8 cellular contexts compared by ENCODE assay signal in genomic region chr4:102828497-102828808, GRCh38. TPM values are rescaled to one million over a fixed set of nuclear protein-coding genes. Genes with fewer than 3 reads are reported as not detected.
DNase-seq lines count a peak whose midpoint lies in the region; ATAC-seq, FAIRE-seq and TF ChIP-seq lines count a peak whose summit lies in the region.

No MANE protein-coding gene starts in this region.

- H3K9me2 ChIP-seq in Loucy (replicated peaks; ENCODE audit: low read depth, low read length), result no peaks in the 10 kb centered on the region

- H3K27ac ChIP-seq in H1 (ENCODE audit: low read depth, low read length), result peak overlapping the region; percentile 98
- H3K27ac ChIP-seq in naive thymus-derived CD4-positive, alpha-beta T cell (ENCODE audit: low read depth, low read length), result peak overlapping the region; percentile 94

- TF ChIP-seq CTCF in BE2C (IDR thresholded peaks at IDR 0.05; ENCODE audit: low read depth, low read length) (no peak; the same call in 1 of the 2 replicates), Loucy (conservative IDR thresholded peaks at IDR 0.05; ENCODE audit: low read length) (no peak), H1 (IDR thresholded peaks at IDR 0.05; ENCODE audit: control extremely low read depth in 1 of 3, insufficient read depth in 1 of 3, low read depth in 1 of 3, low read length in 3 of 3) (no peak)

- intact Hi-C loops in naive thymus-derived CD4-positive, alpha-beta T cell (cut with micrococcal nuclease), result loop anchor here (1.0 to 5.0 kb wide), 19 partner anchors 20 to 1806 kb away; partner anchors contain the start of genes CENPE (in 2 of the 2), SLC9B2 (in 2 of the 2), BDH2 (in 1 of the 2) and MANBA (in 1 of the 2)

- H3K9me3 Mint-ChIP-seq in naive thymus-derived CD4-positive, alpha-beta T cell, result peaks cover 0 to 12% (median 0%) of the 10 kb centered on the region in 11 donors

- H4K5ac ChIP-seq in H1 (ENCODE audit: insufficient read length, low read depth, low read length), result peak overlapping the region; percentile 85

- H3K9ac ChIP-seq in Loucy (ENCODE audit: low read depth, low read length, poor library complexity, severe bottlenecking) (peak overlapping the region; percentile 100), H1 (replicated peaks in 1 of 4; ENCODE audit: extremely low read depth in 1 of 4, low read depth in 3 of 4, low read length in 3 of 4) (peak overlapping the region; percentile 83 to 99 (median 96))

- peak overlapping the region; percentile 92 for H3K4me2 ChIP-seq in Loucy (ENCODE audit: low read depth, low read length, poor library complexity, severe bottlenecking)
- H3K4me2 ChIP-seq in H1 (ENCODE audit: insufficient read depth in 1 of 2, low read depth in 2 of 2, low read length in 2 of 2), result peak overlapping the region; percentile 80 to 84

- no peak; a peak in 1 of 3 replicates for TF ChIP-seq POLR2A in H1 (IDR thresholded peaks at IDR 0.05; ENCODE audit: control extremely low read depth in 1 of 2, low read depth in 2 of 2, low read length in 2 of 2)

- H4K91ac ChIP-seq in H1 (replicated peaks; ENCODE audit: insufficient read length, low read length), result peak overlapping the region; percentile 56

- POLR2A ChIA-PET in H1 (lab: Charles Lee; ENCODE audit: partially characterized antibody), result interaction anchor here (0.7 to 8.2 kb wide), 37 partner anchors 8 to 483 kb away, joined by 3 to 162 read pairs (median 8); partner anchors contain the start of genes CISD2, MANBA, SLC39A8 and SLC9B1
- POLR2A ChIA-PET in naive thymus-derived CD4-positive, alpha-beta T cell (lab: Charles Lee), result interaction anchor here (0.5 to 5.3 kb wide), 40 partner anchors 8 to 1501 kb away, joined by 3 to 173 read pairs (median 4); partner anchors contain the start of genes CISD2, MANBA, SLC39A8 and SLC9B1

- H3K14ac ChIP-seq in H1 (ENCODE audit: insufficient read length), result no peak overlapping the region

- H3K4ac ChIP-seq in H1 (replicated peaks; ENCODE audit: insufficient read length, low read depth, low read length), result peak overlapping the region; percentile 95

- peaks cover 10 to 42% (median 34%) of the 10 kb centered on the region in 7 donors for H3K4me1 Mint-ChIP-seq in naive thymus-derived CD4-positive, alpha-beta T cell

- peaks cover 32% of the 10 kb centered on the region for H4K20me1 ChIP-seq in Loucy (ENCODE audit: insufficient read depth, low read length, poor library complexity, severe bottlenecking)
- peaks cover 2 to 10% of the 10 kb centered on the region in 2 experiments for H4K20me1 ChIP-seq in H1 (replicated peaks in 1 of 2; ENCODE audit: control insufficient read depth in 1 of 2, insufficient read depth in 2 of 2, low read length in 2 of 2)

- no peak overlapping the region for H2BK120ac ChIP-seq in H1 (replicated peaks; ENCODE audit: low read depth, low read length)

- H3K27me3 ChIP-seq in BE2C (no peaks in the 10 kb centered on the region), Loucy (ENCODE audit: insufficient read depth, low read length, poor library complexity, severe bottlenecking) (peaks cover 11% of the 10 kb centered on the region), H1 (replicated peaks in 1 of 4; ENCODE audit: control insufficient read depth in 3 of 4, extremely low read depth in 1 of 4, insufficient read depth in 3 of 4, low read length in 3 of 4) (no peaks in the 10 kb centered on the region)
- no peaks in the 10 kb centered on the region for H3K27me3 ChIP-seq in naive thymus-derived CD4-positive, alpha-beta T cell (ENCODE audit: control insufficient read depth in 2 of 2, insufficient read depth in 2 of 2, low read length in 2 of 2)

- H3K79me2 ChIP-seq in Loucy (ENCODE audit: insufficient read depth, low read length) (peaks cover 56% of the 10 kb centered on the region), H1 (ENCODE audit: control insufficient read depth in 1 of 2, insufficient read depth in 2 of 2, low read length in 2 of 2) (peaks cover 24 to 51% of the 10 kb centered on the region in 2 experiments)

- no peak for FAIRE-seq in H1 (lab: Jason Lieb, UNC)

- H2BK15ac ChIP-seq in H1 (ENCODE audit: low read length), result no peak overlapping the region

- no peak for TF ChIP-seq RAD21 in H1 (IDR thresholded peaks at IDR 0.05 in 1 of 2, conservative IDR thresholded peaks at IDR 0.05 in 1 of 2; ENCODE audit: low read depth in 2 of 2, low read length in 2 of 2)

- no peaks in the 10 kb centered on the region; the same call in 1 of the 2 replicates for H3K79me1 ChIP-seq in H1 (ENCODE audit: low read depth, low read length)

- H2AFZ ChIP-seq in Loucy (ENCODE audit: low read length), result peak overlapping the region; percentile 49
- H2AFZ ChIP-seq in H1 (ENCODE audit: low read length), result no peak overlapping the region

- TF ChIP-seq EP300 in H1 (IDR thresholded peaks at IDR 0.05; ENCODE audit: borderline replicate concordance in 1 of 2, low read depth in 2 of 2, low read length in 2 of 2), result no peak

- H3K23me2 ChIP-seq in H1 (ENCODE audit: low read depth, low read length), result 0 out of 2 replicates have a peak, but pooled peaks cover 3% of the 10 kb centered on the region

- peak overlapping the region; percentile 49 for H3K56ac ChIP-seq in H1 (replicated peaks; ENCODE audit: insufficient read length, low read depth, low read length)

- no peaks in the 10 kb centered on the region for H3K4me1 ChIP-seq in BE2C
- peaks cover 31% of the 10 kb centered on the region for H3K4me1 ChIP-seq in Loucy (ENCODE audit: insufficient read depth, low read length, poor library complexity, severe bottlenecking)
- H3K4me1 ChIP-seq in H1 (replicated peaks in 1 of 4; ENCODE audit: control insufficient read depth in 3 of 4, insufficient read depth in 4 of 4, low read length in 3 of 4), result peaks cover 0 to 17% (median 9%) of the 10 kb centered on the region in 4 experiments; a peak in 5 of 7 replicates
- peaks cover 19% of the 10 kb centered on the region in 2 donors for H3K4me1 ChIP-seq in naive thymus-derived CD4-positive, alpha-beta T cell (ENCODE audit: control insufficient read depth in 2 of 2, insufficient read depth in 2 of 2, low read length in 2 of 2)

- peaks cover 0 to 12% (median 0%) of the 10 kb centered on the region in 5 donors for H3K36me3 Mint-ChIP-seq in naive thymus-derived CD4-positive, alpha-beta T cell

- H3K4me3 Mint-ChIP-seq in naive thymus-derived CD4-positive, alpha-beta T cell, result no peak overlapping the region

- H2BK5ac ChIP-seq in H1 (ENCODE audit: low read depth, low read length), result peak overlapping the region; percentile 94

- H3K4me3 ChIP-seq in BE2C (ENCODE audit: low read depth, low read length), result peak overlapping the region; percentile 91
- H3K4me3 ChIP-seq in Loucy (ENCODE audit: low read length, poor library complexity, severe bottlenecking), result peak overlapping the region; percentile 98
- peak overlapping the region; percentile 85 to 98 (median 94) for H3K4me3 ChIP-seq in H1 (ENCODE audit: extremely low read depth in 1 of 4, insufficient read depth in 2 of 4, low read depth in 3 of 4, low read length in 4 of 4)
- peak overlapping the region; percentile 80 for H3K4me3 ChIP-seq in naive thymus-derived CD4-positive, alpha-beta T cell (ENCODE audit: low read length)

- H3K9me3 ChIP-seq in BE2C (no peaks in the 10 kb centered on the region), Loucy (ENCODE audit: insufficient read depth, low read depth, low read length) (no peaks in the 10 kb centered on the region), H1 (ENCODE audit: insufficient read depth in 2 of 2, low read depth in 1 of 2, low read length in 1 of 2) (no peaks in the 10 kb centered on the region)
- no peaks in the 10 kb centered on the region for H3K9me3 ChIP-seq in naive thymus-derived CD4-positive, alpha-beta T cell (ENCODE audit: control insufficient read depth in 2 of 3, low read length in 3 of 3)

- CTCF ChIA-PET in H1 (lab: Charles Lee; ENCODE audit: partially characterized antibody), result interaction anchor here (1.0 to 2.4 kb wide), 5 partner anchors 10 to 264 kb away, joined by 3 to 17 read pairs (median 5); no protein-coding TSS in a partner anchor
- CTCF ChIA-PET in naive thymus-derived CD4-positive, alpha-beta T cell (lab: Charles Lee), result interaction anchor here (0.6 to 2.1 kb wide), 4 partner anchors 12 to 484 kb away, joined by 3 to 13 read pairs (median 5); partner anchors contain the start of gene CISD2

- 2% methylated on average over 4 of the region's 4 CpGs; no CpG with 5 or more reads in 1 of the 2 experiments for WGBS in H1 (ENCODE audit: extremely low coverage in 1 of 2, insufficient coverage in 1 of 2, insufficient read length in 1 of 2, insufficient replicate concordance in 2 of 2, low coverage in 1 of 2, low lambda C conversion rate in 2 of 2, missing lambda C conversion rate in 1 of 2), 2 experiments

- 0 out of 2 replicates have a peak overlapping the region, but pooled peaks have one; percentile 41 for H4K8ac ChIP-seq in H1 (ENCODE audit: extremely low read depth, insufficient read depth, low read length)

- DNase-seq in BE2C (no peak), H1 (ENCODE audit: low read depth in 1 of 2, low spot score in 2 of 2) (no peak), DMS153 (lab: John Stamatoyannopoulos, UW) (no peak), HK-2 (ENCODE audit: unreplicated experiment) (no peak), activated gamma-delta T cell treated with Interleukin-2 at 50 U/mL for 16 hours (no peak), T-helper 1 cell (no peak)
- no peak for DNase-seq in naive thymus-derived CD4-positive, alpha-beta T cell

- H3K23ac ChIP-seq in H1 (ENCODE audit: insufficient read length), result no peak overlapping the region

- no peak overlapping the region; the same call in none of the 2 replicates for H2BK12ac ChIP-seq in H1 (ENCODE audit: low read depth, low read length)

- H3F3A ChIP-seq in Loucy (ENCODE audit: low read depth), result peaks cover 4% of the 10 kb centered on the region; the same call in 1 of the 2 replicates

- H3K36me3 ChIP-seq in BE2C, result peaks cover 23% of the 10 kb centered on the region
- peaks cover 13% of the 10 kb centered on the region; the same call in 1 of the 2 replicates for H3K36me3 ChIP-seq in Loucy (ENCODE audit: insufficient read depth, low read length)
- H3K36me3 ChIP-seq in H1 (ENCODE audit: control insufficient read depth in 2 of 4, insufficient read depth in 4 of 4, low read length in 3 of 4), result peaks cover 0 to 20% (median 0%) of the 10 kb centered on the region in 4 experiments; a peak in 2 of 8 replicates
- peaks cover 0 to 21% (median 3%) of the 10 kb centered on the region in 3 experiments for H3K36me3 ChIP-seq in naive thymus-derived CD4-positive, alpha-beta T cell (ENCODE audit: control insufficient read depth in 2 of 3, insufficient read depth in 3 of 3, low read length in 3 of 3)

- ATAC-seq in naive thymus-derived CD4-positive, alpha-beta T cell, result no peak

- H3K27me3 Mint-ChIP-seq in naive thymus-derived CD4-positive, alpha-beta T cell, result peaks cover 0 to 2% (median 0%) of the 10 kb centered on the region in 5 donors

- H2AK5ac ChIP-seq in H1 (ENCODE audit: low read depth, low read length), result no peak overlapping the region

- H2BK20ac ChIP-seq in H1 (ENCODE audit: low read length), result no peak overlapping the region

- peak overlapping the region; percentile 79; the same call in 1 of the 2 replicates for H3K18ac ChIP-seq in H1 (ENCODE audit: extremely low read depth, low read length)

- no peak overlapping the region for H3K27ac Mint-ChIP-seq in naive thymus-derived CD4-positive, alpha-beta T cell

RNA-seq across cellular contexts. Expression of gene UBE2D3, which starts 1.1 kb away (rescaled TPM):
- polyA plus RNA-seq in BE2C (2012; ENCODE audit: insufficient read depth, insufficient read length, low read depth), result 250 TPM
- total RNA-seq in H1 (2021; fragmentation: NEBNext Ultra II Directional; extraction: Animal tissue kit (Norgen Biotek cat#: 25700)), result 377 and 396 TPM in 2 replicates
- 411 and 544 TPM in 2 replicates for polyA plus RNA-seq in H1 (2011; rRNA removed)
- polyA plus RNA-seq in H1 (2011; cell fraction: cytosol; rRNA removed), result 375 TPM
- 271 TPM for polyA plus RNA-seq in H1 (2011; cell fraction: nucleus; rRNA removed)
- 300 to 381 TPM (median 334 TPM) in 4 replicates for polyA plus RNA-seq in H1 (2012, experiment 1 of 2)
- 81.7 TPM for polyA plus RNA-seq in H1 (2012, experiment 2 of 2)
- polyA plus RNA-seq in H1 (2013, experiment 1 of 2), result 498 TPM
- 510 TPM for polyA plus RNA-seq in H1 (2013, experiment 2 of 2)
- polyA minus RNA-seq in H1 (2011; rRNA and poly(A)+ RNA removed), result 311 and 443 TPM in 2 replicates
- 320 TPM for polyA minus RNA-seq in H1 (2011; cell fraction: cytosol; rRNA and poly(A)+ RNA removed)
- 263 TPM for polyA minus RNA-seq in H1 (2011; cell fraction: nucleus; rRNA and poly(A)+ RNA removed)
- total RNA-seq in naive thymus-derived CD4-positive, alpha-beta T cell, result 100 to 1,000 TPM; 339 to 556 (median 413) TPM
- polyA plus RNA-seq in naive thymus-derived CD4-positive, alpha-beta T cell, result 100 to 1,000 TPM; 314 to 460 TPM

RNA-seq across cellular contexts. Expression of gene CISD2, which starts 40.3 kb away (rescaled TPM):
- 39.9 TPM for polyA plus RNA-seq in BE2C (2012; ENCODE audit: insufficient read depth, insufficient read length, low read depth)
- 47.5 and 48.3 TPM in 2 replicates for total RNA-seq in H1 (2021; fragmentation: NEBNext Ultra II Directional; extraction: Animal tissue kit (Norgen Biotek cat#: 25700))
- 14.9 and 23.7 TPM in 2 replicates for polyA plus RNA-seq in H1 (2011; rRNA removed)
- polyA plus RNA-seq in H1 (2011; cell fraction: cytosol; rRNA removed), result 32.8 TPM
- polyA plus RNA-seq in H1 (2011; cell fraction: nucleus; rRNA removed), result 16.3 TPM
- 36.8 to 52.3 TPM (median 46.8 TPM) in 4 replicates for polyA plus RNA-seq in H1 (2012, experiment 1 of 2)
- 32.4 TPM for polyA plus RNA-seq in H1 (2012, experiment 2 of 2)
- 52.4 TPM for polyA plus RNA-seq in H1 (2013, experiment 1 of 2)
- 62.9 TPM for polyA plus RNA-seq in H1 (2013, experiment 2 of 2)
- 17.9 and 20.3 TPM in 2 replicates for polyA minus RNA-seq in H1 (2011; rRNA and poly(A)+ RNA removed)
- polyA minus RNA-seq in H1 (2011; cell fraction: cytosol; rRNA and poly(A)+ RNA removed), result 17.7 TPM
- polyA minus RNA-seq in H1 (2011; cell fraction: nucleus; rRNA and poly(A)+ RNA removed), result 13.7 TPM
- 10 to 100 TPM; 11.4 to 50.3 (median 13.4) TPM for total RNA-seq in naive thymus-derived CD4-positive, alpha-beta T cell
- polyA plus RNA-seq in naive thymus-derived CD4-positive, alpha-beta T cell, result 10 to 100 TPM; 14.6 to 26.0 TPM
